Comparison of ENCODE assay signal across 17 cellular contexts in the genomic region with DNA sequence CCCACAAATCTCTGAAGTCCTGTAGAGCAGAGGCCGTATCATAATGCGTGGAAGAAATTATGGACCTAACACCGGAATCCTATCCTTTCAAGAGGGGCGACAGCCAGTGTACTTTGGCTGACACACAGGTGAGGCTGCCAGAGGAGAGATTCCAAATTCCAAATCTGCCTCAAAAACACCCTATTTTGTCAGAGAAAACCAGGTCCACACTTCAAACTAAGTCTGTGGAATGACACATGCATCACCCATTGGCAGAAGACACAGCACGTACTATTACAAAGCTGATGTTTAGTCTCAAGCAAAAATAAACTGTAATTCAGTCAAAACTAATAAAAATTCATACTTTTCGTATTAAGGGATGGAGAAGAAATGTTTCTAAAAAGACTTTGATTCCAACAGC.
A peak's percentile ranks its signal among the peaks of the same experiment; 100 is the strongest.
DNase-seq lines count a peak whose midpoint lies in the region; ATAC-seq and TF ChIP-seq lines count a peak whose summit lies in the region.
"Had no signal": no experiment of that assay in that cellular context is flagged by ENCODE, and none has a peak within 500 bp of the region (broad histone marks: within the 10 kb centered on the region; RNA-seq: fewer than 3 reads in every experiment).

No MANE protein-coding gene starts in this region.

- TF ChIP-seq POLR2A in esophagus muscularis mucosa (IDR thresholded peaks at IDR 0.05; ENCODE audit: low read depth) (no peak), prostate gland (IDR thresholded peaks at IDR 0.05) (no peak), vagina (IDR thresholded peaks at IDR 0.05) (no peak)

- TF ChIP-seq EP300 in esophagus muscularis mucosa (IDR thresholded peaks at IDR 0.05): no peak

- no peaks in the 10 kb centered on the region for H3K27me3 ChIP-seq in right atrium auricular region
- H3K27me3 ChIP-seq in esophagus muscularis mucosa: no peaks in the 10 kb centered on the region
- H3K27me3 ChIP-seq in prostate gland (replicated peaks; ENCODE audit: insufficient read depth): no peaks in the 10 kb centered on the region
- no peaks in the 10 kb centered on the region for H3K27me3 ChIP-seq in vagina

- peak overlapping the region; percentile 73 for H3K27ac ChIP-seq in right atrium auricular region
- H3K27ac ChIP-seq in esophagus muscularis mucosa (replicated peaks in 1 of 4): peak overlapping the region; percentile 71 to 76 (median 73)
- peak overlapping the region; percentile 75 to 88 for H3K27ac ChIP-seq in prostate gland
- peak overlapping the region; percentile 95 for H3K27ac ChIP-seq in vagina
- H3K27ac ChIP-seq: HL-60 had no signal

- H3K4me3 ChIP-seq in right atrium auricular region (no peak overlapping the region), esophagus muscularis mucosa (no peak overlapping the region), prostate gland (no peak overlapping the region), vagina (no peak overlapping the region)
- H3K4me3 ChIP-seq: skin epidermis had no signal

- no peaks in the 10 kb centered on the region for H3K9me3 ChIP-seq in right atrium auricular region
- no peaks in the 10 kb centered on the region for H3K9me3 ChIP-seq in esophagus muscularis mucosa
- H3K9me3 ChIP-seq in prostate gland: no peaks in the 10 kb centered on the region
- H3K9me3 ChIP-seq in vagina: no peaks in the 10 kb centered on the region

- no peak for ATAC-seq in HG02938 (IDR thresholded peaks at IDR 0.05; ENCODE audit: unreplicated experiment)
- ATAC-seq: activated CD8-positive, alpha-beta T cell treated with anti-CD3 and anti-CD28 coated beads, Interleukin-2, amount 10 ng/mL, durations not matched to agents 7 days and 5 days; CD8-positive, alpha-beta T cell had no signal

- H3K36me3 ChIP-seq in right atrium auricular region (no peaks in the 10 kb centered on the region), esophagus muscularis mucosa (no peaks in the 10 kb centered on the region), prostate gland (no peaks in the 10 kb centered on the region), vagina (no peaks in the 10 kb centered on the region)

- WGBS in esophagus muscularis mucosa: 68% methylated on average over 6 of the region's 6 CpGs
- WGBS in prostate gland: 26% methylated on average over 6 of the region's 6 CpGs

- DNase-seq in right atrium auricular region (ENCODE audit: low spot score): no peak
- no peak for DNase-seq in cardiac septum (ENCODE audit: low spot score)
- no peak for DNase-seq in esophagus muscularis mucosa (ENCODE audit: extremely low spot score)
- no peak for DNase-seq in prostate gland (ENCODE audit: low spot score)
- DNase-seq in vagina (ENCODE audit: extremely low spot score in 2 of 2): no peak
- DNase-seq in epidermal melanocyte (ENCODE audit: insufficient read length, low spot score): no peak
- DNase-seq in activated CD4-positive, alpha-beta T cell treated with anti-CD3 and anti-CD28 coated beads for 1 hour: no peak
- DNase-seq: ACHN; activated CD8-positive, alpha-beta T cell treated with anti-CD3 and anti-CD28 coated beads, Interleukin-2, amount 10 ng/mL, durations not matched to agents 7 days and 5 days; CD8-positive, alpha-beta T cell; head of caudate nucleus; NCI-H1092 treated with DMSO at 0.1 percent for 48 hours; NCI-H2171; SW 1271 had no signal

- intact Hi-C loops in cardiac septum (cut with DNase I) (no loop called here), esophagus muscularis mucosa (cut with DNase I) (no loop called here), prostate gland (cut with DNase I) (no loop called here), vagina (cut with DNase I) (no loop called here)

- peaks cover 0 to 20% of the 10 kb centered on the region in 2 donors for H3K4me1 ChIP-seq in right atrium auricular region
- H3K4me1 ChIP-seq in esophagus muscularis mucosa: peaks cover 6 to 26% (median 24%) of the 10 kb centered on the region in 4 donors
- H3K4me1 ChIP-seq in prostate gland (replicated peaks): no peaks in the 10 kb centered on the region
- H3K4me1 ChIP-seq in vagina: peaks cover 36% of the 10 kb centered on the region

- TF ChIP-seq CTCF in right atrium auricular region (IDR thresholded peaks at IDR 0.05): no peak
- no peak for TF ChIP-seq CTCF in esophagus muscularis mucosa (IDR thresholded peaks at IDR 0.05)
- TF ChIP-seq CTCF in prostate gland (IDR thresholded peaks at IDR 0.05): no peak
- TF ChIP-seq CTCF in vagina (IDR thresholded peaks at IDR 0.05): no peak
